ENCODE assay signal across 26 cellular contexts in the genomic region with DNA sequence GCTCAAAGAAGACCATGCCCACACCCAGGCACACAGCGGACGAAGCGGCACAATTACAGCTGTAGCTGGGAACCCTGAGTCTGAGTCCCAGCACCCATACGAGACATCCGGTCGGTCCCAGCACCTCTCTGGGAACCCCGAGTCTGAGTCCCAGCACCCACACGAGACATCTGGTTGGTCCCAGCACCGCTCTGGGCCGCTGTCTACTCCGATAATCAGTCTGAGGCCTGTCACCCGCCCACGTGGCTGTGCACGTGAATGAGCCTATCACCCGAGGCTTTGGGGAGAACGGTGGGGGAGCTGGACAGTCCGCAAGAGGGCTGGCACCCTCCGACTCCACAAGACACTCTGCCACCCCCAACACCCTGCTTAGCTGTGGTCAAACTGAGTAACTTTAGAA. TPM values are rescaled to one million over a fixed set of nuclear protein-coding genes. Genes with fewer than 3 reads are reported as not detected.
DNase-seq lines count a peak whose midpoint lies in the region; ATAC-seq, FAIRE-seq and TF ChIP-seq lines count a peak whose summit lies in the region.
"Had no signal": no experiment of that assay in that cellular context is flagged by ENCODE, and none has a peak within 500 bp of the region (broad histone marks: within the 10 kb centered on the region; RNA-seq: fewer than 3 reads in every experiment).

No MANE protein-coding gene starts in this region.

- TF ChIP-seq RAD21 in K562 (CRISPR knock-in tag; conservative IDR thresholded peaks at IDR 0.05 in 1 of 2, IDR thresholded peaks at IDR 0.05 in 1 of 2) = no peak

- CTCF ChIA-PET in K562 (lab: Yijun Ruan, JAX; ENCODE audit: low intra/inter-chr PET ratio) = no interaction called here

- no peak overlapping the region; a peak in 1 of 4 replicates for H3K9ac ChIP-seq in K562 (ENCODE audit: insufficient read depth in 1 of 2, low read depth in 2 of 2, low read length in 2 of 2)
- H3K9ac ChIP-seq: BLaER1 treated with 17β-estradiol and CSF1 and Interleukin-3, amounts not matched to agents 10 nM and 100 nM had no signal

- intact Hi-C loops in right cardiac atrium (cut with DNase I) = no loop called here
- intact Hi-C loops in Right ventricle myocardium inferior (cut with DNase I) = no loop called here
- intact Hi-C loops in K562 (cut with micrococcal nuclease) = no loop called here
- intact Hi-C loops in right lobe of liver (cut with DNase I) = no loop called here

- ATAC-seq in right cardiac atrium (no peak), Right ventricle myocardium inferior (no peak), K562 (no peak), right lobe of liver (no peak)
- ATAC-seq: A549, GM12878, GM23338 had no signal

- in situ Hi-C loops in K562 (cut with MboI) = no loop called here

- no peaks in the 10 kb centered on the region for H3K9me1 ChIP-seq in K562 (ENCODE audit: control insufficient read depth, insufficient read depth, low read length)

- H3K4me1 ChIP-seq in right cardiac atrium (ENCODE audit: control insufficient read depth, insufficient read depth, low read length) = no peaks in the 10 kb centered on the region
- H3K4me1 ChIP-seq in K562 (replicated peaks in 1 of 2; ENCODE audit: control insufficient read depth in 2 of 2, insufficient read depth in 2 of 2, low read length in 2 of 2) = peaks cover 0 to 19% of the 10 kb centered on the region in 2 experiments; a peak in 2 of 5 replicates
- no peaks in the 10 kb centered on the region for H3K4me1 ChIP-seq in right lobe of liver
- H3K4me1 ChIP-seq: A549, BE2C, HAP-1 had no signal

- 90% methylated on average over 18 of the region's 18 CpGs for WGBS in right cardiac atrium
- WGBS in K562 (ENCODE audit: insufficient coverage, low coverage, missing lambda C conversion rate) = 23% methylated on average over 18 of the region's 18 CpGs
- 55% methylated on average over 4 of the region's 18 CpGs for WGBS in right lobe of liver (ENCODE audit: insufficient coverage, low coverage, low lambda C conversion rate, missing lambda C conversion rate)

- POLR2A ChIA-PET in K562 (lab: Yijun Ruan, JAX) = interaction anchor here (1.1 kb wide), 1 partner anchor 7 kb away, joined by 3 read pairs; no protein-coding TSS in a partner anchor

- TF ChIP-seq CTCF in K562 (IDR thresholded peaks at IDR 0.05 in 2 of 3, conservative IDR thresholded peaks at IDR 0.05 in 1 of 3; ENCODE audit: insufficient read depth in 2 of 3, low read depth in 1 of 3, low read length in 3 of 3) = no peak
- no peak for TF ChIP-seq CTCF in right lobe of liver (IDR thresholded peaks at IDR 0.05)
- no peak for TF ChIP-seq CTCF in endothelial cell (IDR thresholded peaks at IDR 0.05; ENCODE audit: unreplicated experiment)

- peaks cover 10% of the 10 kb centered on the region for H3K27me3 Mint-ChIP-seq in endothelial cell (ENCODE audit: unreplicated experiment)

- no peaks in the 10 kb centered on the region for H3K9me3 Mint-ChIP-seq in endothelial cell (ENCODE audit: unreplicated experiment)
- H3K9me3 Mint-ChIP-seq: CD4-positive, alpha-beta T cell; GM23338 had no signal

- H3K79me2 ChIP-seq in K562 (ENCODE audit: control insufficient read depth, insufficient read depth, low read length) = no peaks in the 10 kb centered on the region

- peaks cover 5% of the 10 kb centered on the region for H3K36me3 Mint-ChIP-seq in endothelial cell (ENCODE audit: low read depth, unreplicated experiment)
- H3K36me3 Mint-ChIP-seq: CD14-positive monocyte had no signal

- TF ChIP-seq POLR2A in K562 (conservative IDR thresholded peaks at IDR 0.05) (no peak), right lobe of liver (IDR thresholded peaks at IDR 0.05) (no peak)

- no peak overlapping the region for H2AFZ ChIP-seq in K562 (ENCODE audit: low read depth, low read length)
- H2AFZ ChIP-seq: GM23338 had no signal

- no peak for TF ChIP-seq EP300 in K562 (IDR thresholded peaks at IDR 0.05; ENCODE audit: low read length)

- DNase-seq in right cardiac atrium = peak in 2 of 3 donors; percentile 27 to 34
- no peak for DNase-seq in Right ventricle myocardium inferior (ENCODE audit: missing footprints)
- DNase-seq in K562 (ENCODE audit: extremely low read depth in 1 of 4, low spot score in 3 of 4) = peak in 2 of 4 experiments; percentile 27 to 28
- peak in 2 of 3 donors; percentile 4 to 11 for DNase-seq in right lobe of liver
- no peak for DNase-seq in UCSD-AML1 (lab: John Stamatoyannopoulos, UW; ENCODE audit: unreplicated experiment)
- DNase-seq in endothelial cell (ENCODE audit: low spot score) = no peak
- no peak for DNase-seq in mesenteric fat pad (ENCODE audit: low spot score)
- DNase-seq: 8988T; ACHN; AML-193; BE2C; CD4-positive, alpha-beta T cell; DMS 273 treated with DMSO at 0.1 percent for 48 hours; DMS79; EL; GDM1; HFFc6 had no signal

- BruUV-seq in K562 (replicated peaks; lab: Mats Ljungman, UMichigan) = no TSS peak

- H3K4me1 Mint-ChIP-seq in endothelial cell (ENCODE audit: unreplicated experiment) = no peaks in the 10 kb centered on the region
- H3K4me1 Mint-ChIP-seq: CD14-positive monocyte; CD8-positive, alpha-beta memory T cell; GM23338 had no signal

- H3K9me3 ChIP-seq in right cardiac atrium (ENCODE audit: control insufficient read depth, low read length) (no peaks in the 10 kb centered on the region), K562 (replicated peaks; ENCODE audit: control insufficient read depth, insufficient read depth, low read depth, low read length) (no peaks in the 10 kb centered on the region), right lobe of liver (no peaks in the 10 kb centered on the region)
- H3K9me3 ChIP-seq: A549, BE2C had no signal

- H3K4me2 ChIP-seq in K562 (ENCODE audit: insufficient read depth, low read length) = no peak overlapping the region
- H3K4me2 ChIP-seq: A549; BLaER1 treated with 17β-estradiol and CSF1 and Interleukin-3, amounts not matched to agents 10 nM and 100 nM; GM23338 had no signal

- H3K36me3 ChIP-seq in K562 (ENCODE audit: control insufficient read depth, insufficient read depth, low read length) = no peaks in the 10 kb centered on the region
- H3K36me3 ChIP-seq in right lobe of liver = no peaks in the 10 kb centered on the region
- H3K36me3 ChIP-seq: BE2C; BLaER1 treated with 17β-estradiol and CSF1 and Interleukin-3, amounts not matched to agents 10 nM and 100 nM; HAP-1 had no signal

- H4K20me1 ChIP-seq in K562 (replicated peaks; ENCODE audit: control insufficient read depth, insufficient read depth, low read length) = no peaks in the 10 kb centered on the region
- H4K20me1 ChIP-seq: BLaER1 treated with 17β-estradiol and CSF1 and Interleukin-3, amounts not matched to agents 10 nM and 100 nM had no signal

- no peak overlapping the region for H3K4me3 Mint-ChIP-seq in endothelial cell (ENCODE audit: unreplicated experiment)
- H3K4me3 Mint-ChIP-seq: CD14-positive monocyte; CD4-positive, alpha-beta T cell; CD8-positive, alpha-beta memory T cell; GM23338; HFFc6 had no signal

- H3K27me3 ChIP-seq in right cardiac atrium (ENCODE audit: control insufficient read depth, insufficient read depth) = no peaks in the 10 kb centered on the region
- H3K27me3 ChIP-seq in K562 (ENCODE audit: control insufficient read depth in 2 of 2, insufficient read depth in 2 of 2, low read length in 2 of 2) = peaks cover 2 to 38% of the 10 kb centered on the region in 2 experiments; a peak in 3 of 5 replicates
- H3K27me3 ChIP-seq in right lobe of liver = no peaks in the 10 kb centered on the region
- H3K27me3 ChIP-seq: BE2C; BLaER1 treated with 17β-estradiol and CSF1 and Interleukin-3, amounts not matched to agents 10 nM and 100 nM had no signal

- no peak overlapping the region for H3K4me3 ChIP-seq in right cardiac atrium (ENCODE audit: low read length)
- no peak overlapping the region for H3K4me3 ChIP-seq in K562
- H3K4me3 ChIP-seq in right lobe of liver = no peak overlapping the region
- H3K4me3 ChIP-seq: A549; BLaER1 treated with 17β-estradiol and CSF1 and Interleukin-3, amounts not matched to agents 10 nM and 100 nM; GM12878; GM23338; HAP-1 had no signal

- FAIRE-seq in K562 (lab: Jason Lieb, UNC) = no peak
- FAIRE-seq: A549, D721Med, GM12878 had no signal

- no peak overlapping the region for H3K27ac ChIP-seq in right cardiac atrium (ENCODE audit: low read length)
- H3K27ac ChIP-seq in K562 (ENCODE audit: extremely low read depth, low read depth, low read length) = no peak overlapping the region
- H3K27ac ChIP-seq in right lobe of liver = no peak overlapping the region
- H3K27ac ChIP-seq: A549; BLaER1 treated with 17β-estradiol and CSF1 and Interleukin-3, amounts not matched to agents 10 nM and 100 nM had no signal

- H3K27ac Mint-ChIP-seq in endothelial cell (ENCODE audit: unreplicated experiment) = no peak overlapping the region
- H3K27ac Mint-ChIP-seq: CD14-positive monocyte; CD4-positive, alpha-beta T cell; CD8-positive, alpha-beta memory T cell; GM23338; HFFc6 had no signal

RNA-seq across cellular contexts. Expression of a gene that starts 6.2 kb away (rescaled TPM):
- total RNA-seq in right cardiac atrium (not detected), Right ventricle myocardium inferior (not detected), K562 (2014; rRNA removed) (not detected in 2 replicates), K562 (2014; rRNA removed; fragmentation: Illumina TruSeq; extraction: Trizol) (not detected in 2 replicates), K562 (2015; rRNA removed; fragmentation: Illumina TruSeq; extraction: Trizol) (not detected in 2 replicates), K562 (2021) (not detected in 2 replicates), right lobe of liver (not detected), endothelial cell (ENCODE audit: unreplicated experiment) (not detected), mesenteric fat pad (not detected)
- polyA plus RNA-seq in right cardiac atrium (not detected), K562 (2011; rRNA removed) (not detected in 2 replicates), K562 (2014; fragmentation: Illumina TruSeq; extraction: Trizol) (not detected in 2 replicates), K562 (2014; fragmentation: Nextera tagmentation; extraction: Ambion mirVana) (not detected), K562 (2014; rRNA removed) (not detected in 2 replicates)
- not detected in 2 replicates for total RNA-seq in K562 (2011; cell fraction: chromatin; rRNA removed; ENCODE audit: low replicate concordance)
- not detected in 2 replicates for total RNA-seq in K562 (2011; cell fraction: nucleolus; rRNA removed)
- not detected in 2 replicates for total RNA-seq in K562 (2011; cell fraction: nucleoplasm; rRNA removed)
- polyA plus RNA-seq in K562 (2011; cell fraction: cytosol; rRNA removed) = not detected in 2 replicates
- polyA plus RNA-seq in K562 (2011; cell fraction: nucleus; rRNA removed) = not detected in 2 replicates
- polyA plus RNA-seq in K562 (2012) = not detected in 2 replicates
- polyA minus RNA-seq in K562 (2011; rRNA and poly(A)+ RNA removed) = not detected in 2 replicates
- not detected in 2 replicates for polyA minus RNA-seq in K562 (2011; cell fraction: cytosol; rRNA and poly(A)+ RNA removed)
- polyA minus RNA-seq in K562 (2011; cell fraction: nucleus; rRNA and poly(A)+ RNA removed) = not detected in 2 replicates
- total RNA-seq: CD4-positive, alpha-beta T cell; CD8-positive, alpha-beta memory T cell; GM12878; GM23338; H4; HFFc6 had no signal
- polyA plus RNA-seq: A549; CD14-positive monocyte; CD8-positive, alpha-beta memory T cell; GM12878; GM23338 had no signal

RNA-seq across cellular contexts. Expression of a gene that starts 33.3 kb away (rescaled TPM):
- under 1 TPM in 3 of 4 donors, not detected in 1; 0.14 to 0.71 (median 0.14) TPM for total RNA-seq in right cardiac atrium
- 1.2 TPM for polyA plus RNA-seq in right cardiac atrium
- 0.05 TPM for total RNA-seq in Right ventricle myocardium inferior
- 0.39 and 1.0 TPM in 2 replicates for total RNA-seq in K562 (2011; cell fraction: chromatin; rRNA removed; ENCODE audit: low replicate concordance)
- total RNA-seq in K562 (2011; cell fraction: nucleolus; rRNA removed) = 0.92 and 1.0 TPM in 2 replicates
- total RNA-seq in K562 (2011; cell fraction: nucleoplasm; rRNA removed) = 0.51 and 0.61 TPM in 2 replicates
- 0.24 and 0.27 TPM in 2 replicates for total RNA-seq in K562 (2014; rRNA removed)
- 0.06 and 0.15 TPM in 2 replicates for total RNA-seq in K562 (2014; rRNA removed; fragmentation: Illumina TruSeq; extraction: Trizol)
- total RNA-seq in K562 (2015; rRNA removed; fragmentation: Illumina TruSeq; extraction: Trizol) = 0.98 and 1.1 TPM in 2 replicates
- 0.54 and 0.66 TPM in 2 replicates for total RNA-seq in K562 (2021)
- polyA plus RNA-seq in K562 (2011; rRNA removed) = 0.22 and 0.85 TPM in 2 replicates
- polyA plus RNA-seq in K562 (2011; cell fraction: cytosol; rRNA removed) = 0.37 and 1.4 TPM in 2 replicates
- polyA plus RNA-seq in K562 (2011; cell fraction: nucleus; rRNA removed) = 0.49 and 1.1 TPM in 2 replicates
- polyA plus RNA-seq in K562 (2012) = 1.8 and 2.2 TPM in 2 replicates
- 0.36 and 0.39 TPM in 2 replicates for polyA plus RNA-seq in K562 (2014; fragmentation: Illumina TruSeq; extraction: Trizol)
- polyA plus RNA-seq in K562 (2014; fragmentation: Nextera tagmentation; extraction: Ambion mirVana) = under 1 TPM; 0.06 to 0.13 TPM
- 0.38 and 0.91 TPM in 2 replicates for polyA plus RNA-seq in K562 (2014; rRNA removed)
- polyA minus RNA-seq in K562 (2011; rRNA and poly(A)+ RNA removed) = 0.15 and 1.4 TPM in 2 replicates
- polyA minus RNA-seq in K562 (2011; cell fraction: cytosol; rRNA and poly(A)+ RNA removed) = 1.3 TPM in 1 of 2 replicates, not detected in the other
- 0.11 and 0.27 TPM in 2 replicates for polyA minus RNA-seq in K562 (2011; cell fraction: nucleus; rRNA and poly(A)+ RNA removed)
- total RNA-seq in right lobe of liver = under 1 TPM in 2 of 6 experiments, not detected in 4; 0.60 to 0.68 TPM
- total RNA-seq in endothelial cell (ENCODE audit: unreplicated experiment) = 1.2 TPM
- 0.26 TPM for total RNA-seq in mesenteric fat pad
- total RNA-seq: GM12878, GM23338, HFFc6 had no signal
- polyA plus RNA-seq: A549, GM23338 had no signal

RNA-seq across cellular contexts. Expression of a gene that starts 37.9 kb away (rescaled TPM):
- total RNA-seq in right cardiac atrium (under 1 TPM; 0.29 to 0.62 (median 0.53) TPM), Right ventricle myocardium inferior (not detected), K562 (2014; rRNA removed) (0.09 and 0.33 TPM in 2 replicates), K562 (2014; rRNA removed; fragmentation: Illumina TruSeq; extraction: Trizol) (0.10 and 0.22 TPM in 2 replicates), K562 (2015; rRNA removed; fragmentation: Illumina TruSeq; extraction: Trizol) (0.30 and 0.43 TPM in 2 replicates), K562 (2021) (0.33 and 0.34 TPM in 2 replicates), right lobe of liver (under 1 TPM in 4 of 6 experiments, not detected in 2; 0.21 to 0.31 (median 0.24) TPM), endothelial cell (ENCODE audit: unreplicated experiment) (not detected), mesenteric fat pad (0.87 TPM)
- polyA plus RNA-seq in right cardiac atrium (0.63 TPM), K562 (2011; rRNA removed) (0.40 and 0.43 TPM in 2 replicates), K562 (2014; fragmentation: Illumina TruSeq; extraction: Trizol) (0.15 and 0.24 TPM in 2 replicates), K562 (2014; fragmentation: Nextera tagmentation; extraction: Ambion mirVana) (under 1 TPM; 0.06 to 0.10 TPM), K562 (2014; rRNA removed) (0.15 and 0.85 TPM in 2 replicates)
- total RNA-seq in K562 (2011; cell fraction: chromatin; rRNA removed; ENCODE audit: low replicate concordance) = 2.1 and 2.8 TPM in 2 replicates
- 0.39 and 1.3 TPM in 2 replicates for total RNA-seq in K562 (2011; cell fraction: nucleolus; rRNA removed)
- total RNA-seq in K562 (2011; cell fraction: nucleoplasm; rRNA removed) = 0.69 and 1.2 TPM in 2 replicates
- 0.16 and 0.18 TPM in 2 replicates for polyA plus RNA-seq in K562 (2011; cell fraction: cytosol; rRNA removed)
- 2.0 and 2.7 TPM in 2 replicates for polyA plus RNA-seq in K562 (2011; cell fraction: nucleus; rRNA removed)
- 0.61 and 1.1 TPM in 2 replicates for polyA plus RNA-seq in K562 (2012)
- polyA minus RNA-seq in K562 (2011; rRNA and poly(A)+ RNA removed) = 0.21 and 0.24 TPM in 2 replicates
- not detected in 2 replicates for polyA minus RNA-seq in K562 (2011; cell fraction: cytosol; rRNA and poly(A)+ RNA removed)
- polyA minus RNA-seq in K562 (2011; cell fraction: nucleus; rRNA and poly(A)+ RNA removed) = 0.27 and 1.2 TPM in 2 replicates
- total RNA-seq: CD4-positive, alpha-beta T cell; CD8-positive, alpha-beta memory T cell; GM12878 had no signal
- polyA plus RNA-seq: CD8-positive, alpha-beta memory T cell had no signal

RNA-seq across cellular contexts. Expression of a gene that starts 39.4 kb away (rescaled TPM):
- total RNA-seq in right cardiac atrium = under 1 TPM in 1 of 4 donors, not detected in 3; 0.06 TPM
- not detected for polyA plus RNA-seq in right cardiac atrium
- total RNA-seq in Right ventricle myocardium inferior = not detected
- 0.30 and 1.3 TPM in 2 replicates for total RNA-seq in K562 (2011; cell fraction: chromatin; rRNA removed; ENCODE audit: low replicate concordance)
- total RNA-seq in K562 (2011; cell fraction: nucleolus; rRNA removed) = 0.53 and 0.83 TPM in 2 replicates
- total RNA-seq in K562 (2011; cell fraction: nucleoplasm; rRNA removed) = 0.66 and 0.76 TPM in 2 replicates
- 0.05 and 0.29 TPM in 2 replicates for total RNA-seq in K562 (2014; rRNA removed)
- total RNA-seq in K562 (2014; rRNA removed; fragmentation: Illumina TruSeq; extraction: Trizol) = not detected in 2 replicates
- total RNA-seq in K562 (2015; rRNA removed; fragmentation: Illumina TruSeq; extraction: Trizol) = 0.11 and 0.15 TPM in 2 replicates
- 0.22 and 0.42 TPM in 2 replicates for total RNA-seq in K562 (2021)
- 0.05 and 0.06 TPM in 2 replicates for polyA plus RNA-seq in K562 (2011; rRNA removed)
- 0.03 and 0.16 TPM in 2 replicates for polyA plus RNA-seq in K562 (2011; cell fraction: cytosol; rRNA removed)
- 0.25 and 0.57 TPM in 2 replicates for polyA plus RNA-seq in K562 (2011; cell fraction: nucleus; rRNA removed)
- polyA plus RNA-seq in K562 (2012) = 0.17 and 0.18 TPM in 2 replicates
- polyA plus RNA-seq in K562 (2014; fragmentation: Illumina TruSeq; extraction: Trizol) = 0.08 TPM in 1 of 2 replicates, not detected in the other
- not detected for polyA plus RNA-seq in K562 (2014; fragmentation: Nextera tagmentation; extraction: Ambion mirVana)
- 0.08 and 0.11 TPM in 2 replicates for polyA plus RNA-seq in K562 (2014; rRNA removed)
- not detected in 2 replicates for polyA minus RNA-seq in K562 (2011; rRNA and poly(A)+ RNA removed)
- not detected in 2 replicates for polyA minus RNA-seq in K562 (2011; cell fraction: cytosol; rRNA and poly(A)+ RNA removed)
- 0.54 and 0.56 TPM in 2 replicates for polyA minus RNA-seq in K562 (2011; cell fraction: nucleus; rRNA and poly(A)+ RNA removed)
- total RNA-seq in right lobe of liver = not detected
- total RNA-seq in endothelial cell (ENCODE audit: unreplicated experiment) = 0.15 TPM
- not detected for total RNA-seq in mesenteric fat pad
- total RNA-seq: CD4-positive, alpha-beta T cell; GM12878; H4; HFFc6 had no signal
- polyA plus RNA-seq: CD14-positive monocyte; CD8-positive, alpha-beta memory T cell; GM23338 had no signal

Comparison
In these comparisons a context has a peak if more than half of its experiments do, and no peak if none do; other contexts are left out.
1. DNase-seq: peak in right cardiac atrium (2 of 3) and right lobe of liver (2 of 3); none in Right ventricle myocardium inferior (single experiment), UCSD-AML1 (single experiment), endothelial cell (single experiment) and mesenteric fat pad (single experiment).